6 cellular contexts compared by ENCODE assay signal in genomic region chr19:4938461-4938860, GRCh38. TPM values are rescaled to one million over a fixed set of nuclear protein-coding genes. Genes with fewer than 3 reads are reported as not detected.
"Had no signal": no experiment of that assay in that cellular context is flagged by ENCODE, and none has a peak within 500 bp of the region (broad histone marks: within the 10 kb centered on the region; RNA-seq: fewer than 3 reads in every experiment).

No MANE protein-coding gene starts in this region.

RNA-seq across cellular contexts. Expression of gene ARRDC5, which starts 35.8 kb away (rescaled TPM):
- total RNA-seq: GM23248, H4, H7, HT-29, IMR-90, K562 had no signal
- polyA plus RNA-seq: GM23248, IMR-90, K562 had no signal
